ENCODE assay signal across 9 cellular contexts in genomic region chr11:27721505-27722116, GRCh38. TPM values are rescaled to one million over a fixed set of nuclear protein-coding genes. Genes with fewer than 3 reads are reported as not detected.
DNase-seq lines count a peak whose midpoint lies in the region; TF ChIP-seq lines count a peak whose summit lies in the region.
"Had no signal": no experiment of that assay in that cellular context is flagged by ENCODE, and none has a peak within 500 bp of the region (broad histone marks: within the 10 kb centered on the region; RNA-seq: fewer than 3 reads in every experiment).

No MANE protein-coding gene starts in this region.

- H3K4me1 Mint-ChIP-seq in nephron progenitor cell (peaks cover 59% of the 10 kb centered on the region), Caco-2 (ENCODE audit: low read depth, unreplicated experiment) (peaks cover 7% of the 10 kb centered on the region)
- peaks cover 22% of the 10 kb centered on the region for H3K4me1 Mint-ChIP-seq in activated naive CD4-positive, alpha-beta T cell treated with anti-CD3 and anti-CD28 coated beads for 36 hours (ENCODE audit: low read depth)

- H3K9ac ChIP-seq in HUES6 (ENCODE audit: low read length) = no peak overlapping the region

- no peak overlapping the region for H3K27ac ChIP-seq in HUES6 (ENCODE audit: low read depth, low read length)
- H3K27ac ChIP-seq in coronary artery = no peak overlapping the region
- H3K27ac ChIP-seq: right lobe of liver had no signal

- no peak for TF ChIP-seq CTCF in coronary artery (IDR thresholded peaks at IDR 0.05)
- TF ChIP-seq CTCF in nephron progenitor cell (IDR thresholded peaks at IDR 0.05) = no peak
- TF ChIP-seq CTCF in Caco-2 (IDR thresholded peaks at IDR 0.05; ENCODE audit: insufficient read depth in 1 of 2, low read depth in 1 of 2, low read length in 1 of 2, severe bottlenecking in 1 of 2, unreplicated experiment in 1 of 2) = no peak

- H3K4me3 ChIP-seq in HUES6 (ENCODE audit: low read depth, low read length) = peak overlapping the region; percentile 65
- H3K4me3 ChIP-seq in coronary artery = peak overlapping the region; percentile 56
- no peak overlapping the region for H3K4me3 ChIP-seq in Caco-2 (ENCODE audit: low read depth, low read length)

- DNase-seq in COLO668 (lab: John Stamatoyannopoulos, UW; ENCODE audit: unreplicated experiment) (peak; percentile 37), coronary artery (ENCODE audit: low spot score) (no peak), nephron progenitor cell (no peak), pons (ENCODE audit: low spot score) (no peak), Caco-2 (no peak), inferior parietal cortex (ENCODE audit: extremely low spot score) (no peak)
- DNase-seq in activated naive CD4-positive, alpha-beta T cell treated with anti-CD3 and anti-CD28 coated beads for 36 hours = no peak
- DNase-seq: right lobe of liver had no signal

- BruUV-seq in Caco-2 (replicated peaks; lab: Mats Ljungman, UMichigan) = no TSS peak

- H3K4me3 Mint-ChIP-seq in nephron progenitor cell (peak overlapping the region; percentile 92), Caco-2 (ENCODE audit: unreplicated experiment) (no peak overlapping the region)
- H3K4me3 Mint-ChIP-seq in activated naive CD4-positive, alpha-beta T cell treated with anti-CD3 and anti-CD28 coated beads for 36 hours = no peak overlapping the region

- H3K4me1 ChIP-seq in HUES6 (ENCODE audit: control insufficient read depth, insufficient read depth, low read length) (peaks cover 34% of the 10 kb centered on the region), Caco-2 (peaks cover 5% of the 10 kb centered on the region; the same call in 1 of the 2 replicates)

- H3K9me3 ChIP-seq in HUES6 (ENCODE audit: control insufficient read depth, insufficient read depth, low read depth, low read length) (no peaks in the 10 kb centered on the region), Caco-2 (no peaks in the 10 kb centered on the region)
- H3K9me3 ChIP-seq: right lobe of liver had no signal

- H3K27me3 ChIP-seq in HUES6 (ENCODE audit: control insufficient read depth, insufficient read depth, low read length) (peaks cover 83% of the 10 kb centered on the region), Caco-2 (replicated peaks; ENCODE audit: control insufficient read depth, insufficient read depth, low read length) (no peaks in the 10 kb centered on the region)

- no peak overlapping the region for H3K27ac Mint-ChIP-seq in nephron progenitor cell
- H3K27ac Mint-ChIP-seq in activated naive CD4-positive, alpha-beta T cell treated with anti-CD3 and anti-CD28 coated beads for 36 hours = no peak overlapping the region
- H3K27ac Mint-ChIP-seq in Caco-2 (ENCODE audit: unreplicated experiment) = no peak overlapping the region

- intact Hi-C loops in activated naive CD4-positive, alpha-beta T cell treated with anti-CD3 and anti-CD28 coated beads for 36 hours (cut with micrococcal nuclease) = loop anchor here (2.0 kb wide), 1 partner anchor 21 kb away; the partner anchor contains the start of gene BDNF
- intact Hi-C loops in Caco-2 (cut with micrococcal nuclease; ENCODE audit: unreplicated experiment) = no loop called here

- H3K27me3 Mint-ChIP-seq in nephron progenitor cell (ENCODE audit: low read depth, poor library complexity) (peaks cover 48% of the 10 kb centered on the region), Caco-2 (ENCODE audit: insufficient read depth, unreplicated experiment) (no peaks in the 10 kb centered on the region)
- H3K27me3 Mint-ChIP-seq in activated naive CD4-positive, alpha-beta T cell treated with anti-CD3 and anti-CD28 coated beads for 36 hours (ENCODE audit: low read depth) = peaks cover 66% of the 10 kb centered on the region

- H3K36me3 ChIP-seq in HUES6 (ENCODE audit: control insufficient read depth, insufficient read depth, low read length) = no peaks in the 10 kb centered on the region
- H3K36me3 ChIP-seq in Caco-2 (ENCODE audit: control insufficient read depth, insufficient read depth, low read length) = no peaks in the 10 kb centered on the region
- H3K36me3 ChIP-seq: right lobe of liver had no signal

- peaks cover 3% of the 10 kb centered on the region for H3K9me3 Mint-ChIP-seq in nephron progenitor cell
- H3K9me3 Mint-ChIP-seq in activated naive CD4-positive, alpha-beta T cell treated with anti-CD3 and anti-CD28 coated beads for 36 hours = peaks cover 4% of the 10 kb centered on the region
- no peaks in the 10 kb centered on the region for H3K9me3 Mint-ChIP-seq in Caco-2 (ENCODE audit: unreplicated experiment)

- POLR2A ChIA-PET in Caco-2 (lab: Charles Lee) = no interaction called here

- CTCF ChIA-PET in activated naive CD4-positive, alpha-beta T cell treated with anti-CD3 and anti-CD28 coated beads for 36 hours (lab: Charles Lee) = interaction anchor here (0.6 to 0.7 kb wide), 2 partner anchors 21 to 564 kb away, joined by 3 read pairs; partner anchors contain the start of gene BDNF
- CTCF ChIA-PET in Caco-2 (lab: Charles Lee) = no interaction called here

- H3K36me3 Mint-ChIP-seq in nephron progenitor cell (ENCODE audit: low read depth) = no peaks in the 10 kb centered on the region
- H3K36me3 Mint-ChIP-seq in activated naive CD4-positive, alpha-beta T cell treated with anti-CD3 and anti-CD28 coated beads for 36 hours (ENCODE audit: low read depth) = peaks cover 6% of the 10 kb centered on the region
- H3K36me3 Mint-ChIP-seq in Caco-2 (ENCODE audit: insufficient read depth, unreplicated experiment) = peaks cover 6% of the 10 kb centered on the region

RNA-seq across cellular contexts. Expression of gene BDNF, which starts 21.4 kb away (rescaled TPM):
- not detected for total RNA-seq in activated naive CD4-positive, alpha-beta T cell treated with anti-CD3 and anti-CD28 coated beads for 36 hours
- total RNA-seq in Caco-2 (2022) = 7.2 and 8.5 TPM in 2 replicates
